ENCODE assay signal across 8 cellular contexts in genomic region chr3:16290007-16290826, GRCh38. TPM values are rescaled to one million over a fixed set of nuclear protein-coding genes. Genes with fewer than 3 reads are reported as not detected.
DNase-seq lines count a peak whose midpoint lies in the region; ATAC-seq and TF ChIP-seq lines count a peak whose summit lies in the region.

No MANE protein-coding gene starts in this region.

- no peak for TF ChIP-seq EP300 in esophagus muscularis mucosa (IDR thresholded peaks at IDR 0.05)

- intact Hi-C loops in esophagus muscularis mucosa (cut with DNase I) = loop anchor here (2.0 kb wide), 1 partner anchor 227 kb away; no protein-coding TSS in a partner anchor

- peaks cover 80% of the 10 kb centered on the region for H3K36me3 Mint-ChIP-seq in activated CD4-positive, alpha-beta T cell treated with anti-CD3 and anti-CD28 coated beads, Interleukin-2, amount 10 ng/mL, durations not matched to agents 7 days and 5 days (ENCODE audit: low read depth)
- H3K36me3 Mint-ChIP-seq in neural crest cell (ENCODE audit: low read depth) = peaks cover 16% of the 10 kb centered on the region

- ATAC-seq in GM19395 (IDR thresholded peaks at IDR 0.05; ENCODE audit: unreplicated experiment) (peak; percentile 40), GM21619 (IDR thresholded peaks at IDR 0.05; ENCODE audit: unreplicated experiment) (no peak)

- peak overlapping the region; percentile 96 for H3K27ac Mint-ChIP-seq in activated CD4-positive, alpha-beta T cell treated with anti-CD3 and anti-CD28 coated beads, Interleukin-2, amount 10 ng/mL, durations not matched to agents 7 days and 5 days
- no peak overlapping the region for H3K27ac Mint-ChIP-seq in neural crest cell (ENCODE audit: unreplicated experiment)

- peaks cover 13% of the 10 kb centered on the region for H3K9me3 Mint-ChIP-seq in activated CD4-positive, alpha-beta T cell treated with anti-CD3 and anti-CD28 coated beads, Interleukin-2, amount 10 ng/mL, durations not matched to agents 7 days and 5 days
- no peaks in the 10 kb centered on the region for H3K9me3 Mint-ChIP-seq in neural crest cell

- peak overlapping the region; percentile 8 to 56 (median 29) for H3K27ac ChIP-seq in esophagus muscularis mucosa (replicated peaks in 1 of 4)

- H3K4me3 ChIP-seq in esophagus muscularis mucosa = peak overlapping the region in 1 of 4 donors; percentile 9

- DNase-seq in CD1c-positive myeloid dendritic cell (ENCODE audit: extremely low spot score) (peak; percentile 63), NCI-H2171 treated with DMSO at 0.1 percent for 48 hours (lab: John Stamatoyannopoulos, UW) (peak; percentile 58), esophagus muscularis mucosa (ENCODE audit: extremely low spot score) (no peak), neural crest cell (ENCODE audit: low read depth, low spot score) (peak; percentile 23), putamen (ENCODE audit: low spot score) (no peak)
- peak; percentile 75 for DNase-seq in activated CD4-positive, alpha-beta T cell treated with anti-CD3 and anti-CD28 coated beads, Interleukin-2, amount 10 ng/mL, durations not matched to agents 7 days and 5 days

- H3K36me3 ChIP-seq in esophagus muscularis mucosa = peaks cover 0 to 23% (median under 1%) of the 10 kb centered on the region in 4 donors

- peaks cover 25 to 55% (median 44%) of the 10 kb centered on the region in 4 donors for H3K4me1 ChIP-seq in esophagus muscularis mucosa

- POLR2A ChIA-PET in activated CD4-positive, alpha-beta T cell treated with anti-CD3 and anti-CD28 coated beads, Interleukin-2, amount 10 ng/mL, durations not matched to agents 7 days and 5 days (lab: Charles Lee) = interaction anchor here (1.0 to 1.5 kb wide), 3 partner anchors 11 to 221 kb away, joined by 3 read pairs; no protein-coding TSS in a partner anchor

- 56% methylated on average over 3 of the region's 3 CpGs for WGBS in esophagus muscularis mucosa

- H3K4me3 Mint-ChIP-seq in activated CD4-positive, alpha-beta T cell treated with anti-CD3 and anti-CD28 coated beads, Interleukin-2, amount 10 ng/mL, durations not matched to agents 7 days and 5 days = peak overlapping the region; percentile 87
- H3K4me3 Mint-ChIP-seq in neural crest cell = no peak overlapping the region

- H3K27me3 ChIP-seq in esophagus muscularis mucosa = no peaks in the 10 kb centered on the region

- no peaks in the 10 kb centered on the region for H3K27me3 Mint-ChIP-seq in activated CD4-positive, alpha-beta T cell treated with anti-CD3 and anti-CD28 coated beads, Interleukin-2, amount 10 ng/mL, durations not matched to agents 7 days and 5 days
- H3K27me3 Mint-ChIP-seq in neural crest cell (ENCODE audit: low read depth) = no peaks in the 10 kb centered on the region

- H3K4me1 Mint-ChIP-seq in activated CD4-positive, alpha-beta T cell treated with anti-CD3 and anti-CD28 coated beads, Interleukin-2, amount 10 ng/mL, durations not matched to agents 7 days and 5 days = peaks cover 63% of the 10 kb centered on the region
- H3K4me1 Mint-ChIP-seq in neural crest cell = no peaks in the 10 kb centered on the region

- no peaks in the 10 kb centered on the region for H3K9me3 ChIP-seq in esophagus muscularis mucosa

- peak; percentile 81 to 88 (median 84) for TF ChIP-seq CTCF in esophagus muscularis mucosa (IDR thresholded peaks at IDR 0.05)
- peak; percentile 94 for TF ChIP-seq CTCF in neural crest cell (conservative IDR thresholded peaks at IDR 0.05)

- TF ChIP-seq POLR2A in esophagus muscularis mucosa (IDR thresholded peaks at IDR 0.05; ENCODE audit: low read depth) = no peak

- CTCF ChIA-PET in activated CD4-positive, alpha-beta T cell treated with anti-CD3 and anti-CD28 coated beads, Interleukin-2, amount 10 ng/mL, durations not matched to agents 7 days and 5 days (lab: Charles Lee) = interaction anchor here (0.6 to 5.9 kb wide), 25 partner anchors 9 to 282 kb away, joined by 3 to 60 read pairs (median 5); partner anchors contain the start of genes DPH3 and OXNAD1

RNA-seq across cellular contexts. Expression of gene OXNAD1, which starts 25.2 kb away (rescaled TPM):
- 10 to 100 TPM; 64.0 to 70.4 TPM for total RNA-seq in activated CD4-positive, alpha-beta T cell treated with anti-CD3 and anti-CD28 coated beads, Interleukin-2, amount 10 ng/mL, durations not matched to agents 7 days and 5 days
- total RNA-seq in esophagus muscularis mucosa = 10 to 100 TPM in 2 of 4 donors, 1 to 10 TPM in 2; 6.7 to 13.3 (median 10.2) TPM
- total RNA-seq in neural crest cell = 17.0 and 17.4 TPM in 2 replicates

RNA-seq across cellular contexts. Expression of gene DPH3, which starts 25.5 kb away (rescaled TPM):
- total RNA-seq in activated CD4-positive, alpha-beta T cell treated with anti-CD3 and anti-CD28 coated beads, Interleukin-2, amount 10 ng/mL, durations not matched to agents 7 days and 5 days = 10 to 100 TPM; 12.6 to 14.4 TPM
- total RNA-seq in esophagus muscularis mucosa (10 to 100 TPM; 27.2 to 50.7 (median 37.6) TPM), neural crest cell (31.9 and 32.1 TPM in 2 replicates)

Comparison
In these comparisons a context has a peak if more than half of its experiments do, and no peak if none do; other contexts are left out.
1. DNase-seq: peak in CD1c-positive myeloid dendritic cell (single experiment), NCI-H2171 treated with DMSO at 0.1 percent for 48 hours (single experiment), activated CD4-positive, alpha-beta T cell treated with anti-CD3 and anti-CD28 coated beads, Interleukin-2, amount 10 ng/mL, durations not matched to agents 7 days and 5 days (single experiment) and neural crest cell (single experiment); none in esophagus muscularis mucosa (single experiment) and putamen (single experiment).